8 cellular contexts compared by ENCODE assay signal in genomic region chr5:153147891-153148623, GRCh38.
DNase-seq lines count a peak whose midpoint lies in the region; ATAC-seq, FAIRE-seq and TF ChIP-seq lines count a peak whose summit lies in the region.

No MANE protein-coding gene starts in this region.

- POLR2A ChIA-PET in PC-9 (lab: Charles Lee; ENCODE audit: unreplicated experiment), result no interaction called here
- POLR2A ChIA-PET in activated CD4-positive, alpha-beta memory T cell treated with anti-CD3 and anti-CD28 coated beads, Interleukin-2, amount 10 ng/mL, durations not matched to agents 7 days and 5 days (lab: Charles Lee), result no interaction called here

- H3K9me3 Mint-ChIP-seq in activated CD4-positive, alpha-beta memory T cell treated with anti-CD3 and anti-CD28 coated beads, Interleukin-2, amount 10 ng/mL, durations not matched to agents 7 days and 5 days, result peaks cover 3% of the 10 kb centered on the region

- no peaks in the 10 kb centered on the region for H3K27me3 ChIP-seq in PC-9 (ENCODE audit: insufficient read depth, low read depth)
- H3K27me3 ChIP-seq in small intestine (ENCODE audit: control insufficient read depth in 2 of 2, insufficient read depth in 2 of 2, low read length in 2 of 2), result no peaks in the 10 kb centered on the region

- TF ChIP-seq CTCF in PC-9 (conservative IDR thresholded peaks at IDR 0.05), result peak; percentile 71
- peak; percentile 68 for TF ChIP-seq CTCF in fibroblast of villous mesenchyme (IDR thresholded peaks at IDR 0.05; ENCODE audit: insufficient read depth, low read depth, low read length)

- CTCF ChIA-PET in PC-9 (lab: Charles Lee), result no interaction called here
- CTCF ChIA-PET in activated CD4-positive, alpha-beta memory T cell treated with anti-CD3 and anti-CD28 coated beads, Interleukin-2, amount 10 ng/mL, durations not matched to agents 7 days and 5 days (lab: Charles Lee), result interaction anchor here (1.0 to 1.5 kb wide), 4 partner anchors 18 to 817 kb away, joined by 3 to 6 read pairs (median 4); no protein-coding TSS in a partner anchor

- no peak overlapping the region for H3K4me3 Mint-ChIP-seq in activated CD4-positive, alpha-beta memory T cell treated with anti-CD3 and anti-CD28 coated beads, Interleukin-2, amount 10 ng/mL, durations not matched to agents 7 days and 5 days

- H3K9me2 ChIP-seq in PC-9 (ENCODE audit: insufficient read depth), result 0 out of 2 replicates have a peak, but pooled peaks cover 2% of the 10 kb centered on the region

- no peak for FAIRE-seq in small intestine (lab: Jason Lieb, UNC)

- H3K36me3 ChIP-seq in PC-9 (ENCODE audit: low read depth) (no peaks in the 10 kb centered on the region), small intestine (ENCODE audit: control insufficient read depth in 2 of 2, insufficient read depth in 2 of 2, low read length in 2 of 2) (no peaks in the 10 kb centered on the region)

- H3K27ac Mint-ChIP-seq in activated CD4-positive, alpha-beta memory T cell treated with anti-CD3 and anti-CD28 coated beads, Interleukin-2, amount 10 ng/mL, durations not matched to agents 7 days and 5 days, result no peak overlapping the region

- H2AFZ ChIP-seq in PC-9, result no peak overlapping the region

- 25 to 42% (median 33%) methylated on average over 7 of the region's 7 CpGs for WGBS in small intestine, 3 donors

- ATAC-seq in GM19468 (IDR thresholded peaks at IDR 0.05; ENCODE audit: extremely low read depth, unreplicated experiment), result peak; percentile 32

- no peak overlapping the region for H3K27ac ChIP-seq in PC-9
- H3K27ac ChIP-seq in small intestine (ENCODE audit: low read depth in 1 of 2, low read length in 1 of 2), result no peak overlapping the region

- H3K4me1 ChIP-seq in PC-9 (replicated peaks; ENCODE audit: insufficient read depth) (no peaks in the 10 kb centered on the region), small intestine (ENCODE audit: control insufficient read depth in 2 of 2, insufficient read depth in 1 of 2, low read depth in 1 of 2, low read length in 1 of 2) (no peaks in the 10 kb centered on the region)

- H3K27me3 Mint-ChIP-seq in activated CD4-positive, alpha-beta memory T cell treated with anti-CD3 and anti-CD28 coated beads, Interleukin-2, amount 10 ng/mL, durations not matched to agents 7 days and 5 days, result no peaks in the 10 kb centered on the region

- H3K4me3 ChIP-seq in PC-9 (no peak overlapping the region), fibroblast of villous mesenchyme (ENCODE audit: low read depth, low read length) (no peak overlapping the region), skeletal muscle cell (ENCODE audit: low read depth, low read length) (no peak overlapping the region), small intestine (ENCODE audit: low read depth in 1 of 2, low read length in 2 of 2) (no peak overlapping the region)

- H3F3A ChIP-seq in PC-9 (ENCODE audit: insufficient read depth, low read depth), result no peaks in the 10 kb centered on the region

- no peaks in the 10 kb centered on the region for H3K79me2 ChIP-seq in PC-9 (ENCODE audit: low read depth)

- H3K36me3 Mint-ChIP-seq in activated CD4-positive, alpha-beta memory T cell treated with anti-CD3 and anti-CD28 coated beads, Interleukin-2, amount 10 ng/mL, durations not matched to agents 7 days and 5 days (ENCODE audit: low read depth), result no peaks in the 10 kb centered on the region

- H3K4me1 Mint-ChIP-seq in activated CD4-positive, alpha-beta memory T cell treated with anti-CD3 and anti-CD28 coated beads, Interleukin-2, amount 10 ng/mL, durations not matched to agents 7 days and 5 days, result no peaks in the 10 kb centered on the region

- peak; percentile 29 for DNase-seq in DMS114 treated with DMSO at 0.1 percent for 48 hours (lab: John Stamatoyannopoulos, UW; ENCODE audit: unreplicated experiment)
- DNase-seq in HPDE6-E6E7 (ENCODE audit: extremely low spot score), result peak; percentile 43
- peak; percentile 1 to 41 for DNase-seq in PC-9
- DNase-seq in fibroblast of villous mesenchyme (ENCODE audit: low read depth), result peak; percentile 56
- DNase-seq in skeletal muscle cell (ENCODE audit: low read depth), result peak; percentile 56
- DNase-seq in small intestine, result no peak
- no peak for DNase-seq in activated CD4-positive, alpha-beta memory T cell treated with anti-CD3 and anti-CD28 coated beads, Interleukin-2, amount 10 ng/mL, durations not matched to agents 7 days and 5 days

- H3K9me3 ChIP-seq in PC-9 (ENCODE audit: insufficient read depth, low read depth) (no peaks in the 10 kb centered on the region), small intestine (ENCODE audit: control insufficient read depth, low read depth) (no peaks in the 10 kb centered on the region)

- no peak overlapping the region for H3K4me2 ChIP-seq in PC-9

- BruUV-seq in PC-9 (replicated peaks; lab: Mats Ljungman, UMichigan), result no TSS peak

- intact Hi-C loops in PC-9 (cut with micrococcal nuclease; ENCODE audit: unreplicated experiment), result loop anchor here (10.0 kb wide), 1 partner anchor 613 kb away; no protein-coding TSS in a partner anchor

- no peaks in the 10 kb centered on the region for H4K20me1 ChIP-seq in PC-9 (ENCODE audit: insufficient read depth)

Comparison
In these comparisons a context has a peak if more than half of its experiments do, and no peak if none do; other contexts are left out.
1. DNase-seq: peak in DMS114 treated with DMSO at 0.1 percent for 48 hours (single experiment), HPDE6-E6E7 (single experiment), PC-9 (2 of 2), fibroblast of villous mesenchyme (single experiment) and skeletal muscle cell (single experiment); none in small intestine (single experiment) and activated CD4-positive, alpha-beta memory T cell treated with anti-CD3 and anti-CD28 coated beads, Interleukin-2, amount 10 ng/mL, durations not matched to agents 7 days and 5 days (single experiment).